ENCODE assay signal across 16 cellular contexts in genomic region chr11:46719048-46719542, GRCh38. TPM values are rescaled to one million over a fixed set of nuclear protein-coding genes. Genes with fewer than 3 reads are reported as not detected.
DNase-seq lines count a peak whose midpoint lies in the region; ATAC-seq and TF ChIP-seq lines count a peak whose summit lies in the region.
"Had no signal": no experiment of that assay in that cellular context is flagged by ENCODE, and none has a peak within 500 bp of the region (broad histone marks: within the 10 kb centered on the region; RNA-seq: fewer than 3 reads in every experiment).

Gene F2, plus strand, starts transcription at chr11:46719213. Its CDS starts 23 bp downstream, at chr11:46719236.

- H3K9me3 Mint-ChIP-seq in activated naive CD8-positive, alpha-beta T cell treated with anti-CD3 and anti-CD28 coated beads, Interleukin-2, amount 50 U/mL, for 24 hours, result no peaks in the 10 kb centered on the region

- no peaks in the 10 kb centered on the region for H3K4me1 ChIP-seq in mesendoderm (ENCODE audit: control insufficient read depth, low read depth, low read length)
- H3K4me1 ChIP-seq: prostate gland had no signal

- no peak within 1 kb of the TSS for H4K5ac ChIP-seq in mesendoderm (ENCODE audit: low read length)

- no peak within 1 kb of the TSS for H2AK5ac ChIP-seq in mesendoderm (ENCODE audit: low read length)

- no peak within 1 kb of the TSS for H3K4ac ChIP-seq in mesendoderm (ENCODE audit: low read depth, low read length)

- no peaks in the 10 kb centered on the region for H3K27me3 ChIP-seq in mesendoderm (ENCODE audit: insufficient read depth, low read length, poor library complexity)

- no peak within 1 kb of the TSS for H3K27ac Mint-ChIP-seq in activated naive CD8-positive, alpha-beta T cell treated with anti-CD3 and anti-CD28 coated beads, Interleukin-2, amount 50 U/mL, for 24 hours

- no CpG with 5 or more reads among the region's 7 CpGs for WGBS in mesendoderm (ENCODE audit: extremely low coverage, insufficient coverage, low lambda C conversion rate)

- no peak within 1 kb of the TSS for H2BK15ac ChIP-seq in mesendoderm (replicated peaks; ENCODE audit: low read depth)

- no peak within 1 kb of the TSS for H3K9ac ChIP-seq in mesendoderm (ENCODE audit: low read length)

- H3K79me2 ChIP-seq in mesendoderm (ENCODE audit: control insufficient read depth, insufficient read depth, low read length), result no peaks in the 10 kb centered on the region

- TF ChIP-seq CTCF in 22Rv1 (IDR thresholded peaks at IDR 0.05), result no peak
- TF ChIP-seq CTCF in GM13976 (IDR thresholded peaks at IDR 0.05; ENCODE audit: borderline replicate concordance, control extremely low read depth, extremely low read depth, insufficient read depth, missing control alignments), result no peak

- peaks cover 7% of the 10 kb centered on the region for H3K4me1 Mint-ChIP-seq in activated naive CD8-positive, alpha-beta T cell treated with anti-CD3 and anti-CD28 coated beads, Interleukin-2, amount 50 U/mL, for 24 hours

- H3K4me2 ChIP-seq in mesendoderm (ENCODE audit: low read length), result no peak within 1 kb of the TSS

- H3K23ac ChIP-seq in mesendoderm (ENCODE audit: low read length), result no peak within 1 kb of the TSS

- no peak within 1 kb of the TSS for H3K4me3 Mint-ChIP-seq in activated naive CD8-positive, alpha-beta T cell treated with anti-CD3 and anti-CD28 coated beads, Interleukin-2, amount 50 U/mL, for 24 hours

- H3K36me3 ChIP-seq in mesendoderm (ENCODE audit: control insufficient read depth, insufficient read depth, low read length), result no peaks in the 10 kb centered on the region
- H3K36me3 ChIP-seq: prostate gland had no signal

- no peak within 1 kb of the TSS for H3K4me3 ChIP-seq in mesendoderm (ENCODE audit: low read length)
- H3K4me3 ChIP-seq: prostate gland had no signal

- peak; percentile 42 for ATAC-seq in activated naive CD8-positive, alpha-beta T cell treated with anti-CD3 and anti-CD28 coated beads, Interleukin-2, amount 50 U/mL, for 24 hours
- no peak for ATAC-seq in activated CD4-positive, CD25-positive, alpha-beta regulatory T cell treated with anti-CD3 and anti-CD28 coated beads, Interleukin-2, amount 50 U/mL, for 24 hours

- DNase-seq in GM13976 (ENCODE audit: low spot score) (peak; percentile 14), mesendoderm (no peak), NCI-H2081 (lab: John Stamatoyannopoulos, UW) (no peak), GOT3 (lab: John Stamatoyannopoulos, UW) (no peak), OCI-M2 (lab: John Stamatoyannopoulos, UW; ENCODE audit: unreplicated experiment) (no peak)
- no peak for DNase-seq in activated naive CD8-positive, alpha-beta T cell treated with anti-CD3 and anti-CD28 coated beads, Interleukin-2, amount 50 U/mL, for 24 hours
- DNase-seq: activated gamma-delta T cell treated with Interleukin-2 at 50 U/mL for 16 hours; DMS 273 treated with DMSO at 0.1 percent for 48 hours; erythroblast; NCI-H1694 treated with DMSO at 0.1 percent for 48 hours; NCI-H446 treated with DMSO at 0.1 percent for 48 hours; OCI-M1; stimulated activated CD4-positive, alpha-beta T cell treated with anti-CD3 and anti-CD28 coated beads, Interleukin-12 subunit alpha, Interleukin-12 subunit beta, amount 100 ng/mL, for 4 hours had no signal

- H3K27ac ChIP-seq in 22Rv1 (peak within 1 kb of the TSS; percentile 89), mesendoderm (ENCODE audit: low read depth, low read length) (no peak within 1 kb of the TSS)
- H3K27ac ChIP-seq: prostate gland had no signal

- no peaks in the 10 kb centered on the region for H3K36me3 Mint-ChIP-seq in activated naive CD8-positive, alpha-beta T cell treated with anti-CD3 and anti-CD28 coated beads, Interleukin-2, amount 50 U/mL, for 24 hours (ENCODE audit: low read depth)

- no peak within 1 kb of the TSS for H4K8ac ChIP-seq in mesendoderm (ENCODE audit: low read depth, low read length)

- H2BK120ac ChIP-seq in mesendoderm (ENCODE audit: low read depth, low read length), result no peak within 1 kb of the TSS

- H3K27me3 Mint-ChIP-seq in activated naive CD8-positive, alpha-beta T cell treated with anti-CD3 and anti-CD28 coated beads, Interleukin-2, amount 50 U/mL, for 24 hours, result no peaks in the 10 kb centered on the region

- in situ Hi-C loops in GM13976 (cut with MboI; ENCODE audit: low sequenced_read_pairs, unreplicated experiment), result no loop called here

- H2BK5ac ChIP-seq in mesendoderm (ENCODE audit: low read length), result no peak within 1 kb of the TSS

- no peak within 1 kb of the TSS for H3K56ac ChIP-seq in mesendoderm (ENCODE audit: low read length)

- H3K79me1 ChIP-seq in mesendoderm (ENCODE audit: low read length), result no peaks in the 10 kb centered on the region

- peak within 1 kb of the TSS; percentile 43 for H3K18ac ChIP-seq in mesendoderm (ENCODE audit: low read length)

RNA-seq across cellular contexts. Expression of gene F2, which starts in this region (rescaled TPM):
- polyA plus RNA-seq in mesendoderm (2013, experiment 1 of 2), result 0.06 TPM
- 0.08 TPM for polyA plus RNA-seq in mesendoderm (2013, experiment 2 of 2)
